Comparison of ENCODE assay signal across 31 cellular contexts in genomic region chr16:20191566-20191965, GRCh38.
"Had no signal": no experiment of that assay in that cellular context is flagged by ENCODE, and none has a peak within 500 bp of the region (broad histone marks: within the 10 kb centered on the region; RNA-seq: fewer than 3 reads in every experiment).

No MANE protein-coding gene starts in this region.

- DNase-seq: activated CD4-positive, alpha-beta T cell treated with anti-CD3 and anti-CD28 coated beads for 48 hours; activated CD4-positive, alpha-beta T cell treated with anti-CD3 and anti-CD28 coated beads, Interleukin-2, amount 50 U/mL, for 48 hours; activated CD8-positive, alpha-beta memory T cell treated with anti-CD3 and anti-CD28 coated beads, Interleukin-2, amount 50 U/mL, for 4 hours; activated gamma-delta T cell; activated naive CD4-positive, alpha-beta T cell treated with anti-CD3 and anti-CD28 coated beads, Interleukin-2, amount 10 ng/mL, durations not matched to agents 7 days and 5 days; activated naive CD8-positive, alpha-beta T cell treated with anti-CD3 and anti-CD28 coated beads, Interleukin-2, amount 10 ng/mL, durations not matched to agents 7 days and 5 days; activated T-cell treated with anti-CD3 and anti-CD28 coated beads, Interleukin-2, amount 50 U/mL, for 1 hour; colonic mucosa; effector CD8-positive, alpha-beta T cell; glutamatergic neuron; naive B cell; nephron progenitor cell; ovary; small intestine; stimulated activated CD4-positive, alpha-beta T cell treated with anti-CD3 and anti-CD28 coated beads, Interleukin-4, amount 100 ng/mL, for 24 hours; stimulated activated CD8-positive, alpha-beta memory T cell treated with anti-CD3 and anti-CD28 coated beads, Interleukin-4, amount 100 ng/mL, for 48 hours; stomach; T-helper 9 cell; tibial artery; upper lobe of right lung; WERI-Rb-1 had no signal

- H3K36me3 Mint-ChIP-seq: activated naive CD4-positive, alpha-beta T cell treated with anti-CD3 and anti-CD28 coated beads, Interleukin-2, amount 10 ng/mL, durations not matched to agents 7 days and 5 days; activated naive CD8-positive, alpha-beta T cell treated with anti-CD3 and anti-CD28 coated beads, Interleukin-2, amount 10 ng/mL, durations not matched to agents 7 days and 5 days; mesothelial cell of epicardium; naive B cell; stimulated activated memory B cell treated with anti-CD40 and anti-IgM and Interleukin-4, amounts not matched to agents 10 μg/mL and 1 μg/mL and 100 μg/mL, for 72 hours had no signal

- H3K4me1 ChIP-seq: colonic mucosa, stomach, suprapubic skin, tibial artery, upper lobe of right lung had no signal

- H3K27ac ChIP-seq: colonic mucosa, epithelial cell of prostate, hepatocyte, neutrophil, ovary, stomach, suprapubic skin, tibial artery, upper lobe of right lung, WERI-Rb-1 had no signal

- H3K27ac Mint-ChIP-seq: activated naive CD4-positive, alpha-beta T cell treated with anti-CD3 and anti-CD28 coated beads, Interleukin-2, amount 10 ng/mL, durations not matched to agents 7 days and 5 days; activated naive CD8-positive, alpha-beta T cell treated with anti-CD3 and anti-CD28 coated beads, Interleukin-2, amount 10 ng/mL, durations not matched to agents 7 days and 5 days; mesothelial cell of epicardium; nephron progenitor cell; progenitor cell of endocrine pancreas; stimulated activated memory B cell treated with anti-CD40 and anti-IgM and Interleukin-4, amounts not matched to agents 10 μg/mL and 1 μg/mL and 100 μg/mL, for 72 hours; T-helper 1 cell treated with Interleukin-12 subunit alpha and Interleukin-12 subunit beta and Interleukin-4 antibody, amounts not matched to agents 30 μg/mL and 1 μg/mL, for 36 hours had no signal

- H3K27me3 ChIP-seq: colonic mucosa, hepatocyte, neutrophil, ovary, suprapubic skin, tibial artery had no signal

- H3K36me3 ChIP-seq: colonic mucosa, neutrophil, ovary, stomach, suprapubic skin, tibial artery, upper lobe of right lung, WERI-Rb-1 had no signal

- H3K27me3 Mint-ChIP-seq: activated naive CD4-positive, alpha-beta T cell treated with anti-CD3 and anti-CD28 coated beads, Interleukin-2, amount 10 ng/mL, durations not matched to agents 7 days and 5 days; activated naive CD8-positive, alpha-beta T cell treated with anti-CD3 and anti-CD28 coated beads, Interleukin-2, amount 10 ng/mL, durations not matched to agents 7 days and 5 days; stimulated activated memory B cell treated with anti-CD40 and anti-IgM and Interleukin-4, amounts not matched to agents 10 μg/mL and 1 μg/mL and 100 μg/mL, for 72 hours had no signal

- H3K9me3 Mint-ChIP-seq: mesothelial cell of epicardium; nephron progenitor cell; stimulated activated memory B cell treated with anti-CD40 and anti-IgM and Interleukin-4, amounts not matched to agents 10 μg/mL and 1 μg/mL and 100 μg/mL, for 72 hours; T-helper 1 cell treated with Interleukin-12 subunit alpha and Interleukin-12 subunit beta and Interleukin-4 antibody, amounts not matched to agents 30 μg/mL and 1 μg/mL, for 36 hours had no signal

- H3K4me3 ChIP-seq: colonic mucosa, hepatocyte, ovary, stomach, suprapubic skin, tibial artery, upper lobe of right lung had no signal

- H3K4me3 Mint-ChIP-seq: activated naive CD4-positive, alpha-beta T cell treated with anti-CD3 and anti-CD28 coated beads, Interleukin-2, amount 10 ng/mL, durations not matched to agents 7 days and 5 days; activated naive CD8-positive, alpha-beta T cell treated with anti-CD3 and anti-CD28 coated beads, Interleukin-2, amount 10 ng/mL, durations not matched to agents 7 days and 5 days; mesothelial cell of epicardium; naive B cell; nephron progenitor cell; stimulated activated memory B cell treated with anti-CD40 and anti-IgM and Interleukin-4, amounts not matched to agents 10 μg/mL and 1 μg/mL and 100 μg/mL, for 72 hours; T-helper 1 cell treated with Interleukin-12 subunit alpha and Interleukin-12 subunit beta and Interleukin-4 antibody, amounts not matched to agents 30 μg/mL and 1 μg/mL, for 36 hours had no signal

- H3K4me1 Mint-ChIP-seq: activated naive CD4-positive, alpha-beta T cell treated with anti-CD3 and anti-CD28 coated beads, Interleukin-2, amount 10 ng/mL, durations not matched to agents 7 days and 5 days; activated naive CD8-positive, alpha-beta T cell treated with anti-CD3 and anti-CD28 coated beads, Interleukin-2, amount 10 ng/mL, durations not matched to agents 7 days and 5 days; mesothelial cell of epicardium; naive B cell; nephron progenitor cell; stimulated activated memory B cell treated with anti-CD40 and anti-IgM and Interleukin-4, amounts not matched to agents 10 μg/mL and 1 μg/mL and 100 μg/mL, for 72 hours had no signal

- ATAC-seq: activated CD4-positive, CD25-positive, alpha-beta regulatory T cell treated with anti-CD3 and anti-CD28 coated beads, Interleukin-2, amount 50 U/mL, for 24 hours; sciatic nerve; stimulated activated memory B cell treated with anti-CD40 and anti-IgM and Interleukin-4, amounts not matched to agents 10 μg/mL and 1 μg/mL and 100 μg/mL, for 72 hours; upper lobe of right lung had no signal

- H3K9me3 ChIP-seq: colonic mucosa, neutrophil, ovary, stomach, suprapubic skin, upper lobe of right lung had no signal
